In genomic region chr4:114287079-114287696, GRCh38 we compare ENCODE assay signal across 24 cellular contexts.
DNase-seq lines count a peak whose midpoint lies in the region; ATAC-seq and TF ChIP-seq lines count a peak whose summit lies in the region.
"Had no signal": no experiment of that assay in that cellular context is flagged by ENCODE, and none has a peak within 500 bp of the region (broad histone marks: within the 10 kb centered on the region; RNA-seq: fewer than 3 reads in every experiment).

No MANE protein-coding gene starts in this region.

- H3K9me3 ChIP-seq in Peyer's patch: no peaks in the 10 kb centered on the region
- H3K9me3 ChIP-seq: A549 had no signal

- no peak for TF ChIP-seq CTCF in Peyer's patch (IDR thresholded peaks at IDR 0.05)
- TF ChIP-seq CTCF in foreskin keratinocyte (conservative IDR thresholded peaks at IDR 0.05): no peak
- TF ChIP-seq CTCF in nephron progenitor cell (IDR thresholded peaks at IDR 0.05): no peak
- TF ChIP-seq CTCF in GM10248 (IDR thresholded peaks at IDR 0.05; ENCODE audit: control extremely low read depth, extremely low read depth, low read depth, missing control alignments): no peak

- no peaks in the 10 kb centered on the region for H3K36me3 Mint-ChIP-seq in nephron progenitor cell (ENCODE audit: low read depth)
- H3K36me3 Mint-ChIP-seq: activated naive CD8-positive, alpha-beta T cell; type B pancreatic cell had no signal

- peak; percentile 62 for ATAC-seq in foreskin keratinocyte
- ATAC-seq: A549, sciatic nerve had no signal

- CTCF ChIA-PET in GM10248 (lab: Yijun Ruan, JAX): no interaction called here

- H3K27ac Mint-ChIP-seq in nephron progenitor cell: no peak overlapping the region
- H3K27ac Mint-ChIP-seq: activated CD4-positive, alpha-beta memory T cell treated with anti-CD3 and anti-CD28 coated beads, Interleukin-2, amount 10 ng/mL, durations not matched to agents 7 days and 5 days; activated naive CD8-positive, alpha-beta T cell; activated T-helper 2 cell treated with anti-CD3 and anti-CD28 coated beads, Interferon-gamma antibody, Interleukin-2, Interleukin-4, amounts not matched to agents 10 μg/mL and 5 μg/mL and 100 μg/mL, durations not matched to agents 14 hours and 24 hours and 36 hours; B cell; stimulated activated naive CD8-positive, alpha-beta T cell treated with anti-CD3 and anti-CD28 coated beads, Interleukin-15, Interleukin-2, amounts not matched to agents 100 ng/mL and 50 ng/mL, for 24 hours; type B pancreatic cell had no signal

- H3K36me3 ChIP-seq in Peyer's patch: no peaks in the 10 kb centered on the region

- H3K27ac ChIP-seq in Peyer's patch: no peak overlapping the region
- H3K27ac ChIP-seq in foreskin keratinocyte: no peak overlapping the region
- H3K27ac ChIP-seq: A549, KMS-11, parathyroid adenoma had no signal

- peak; percentile 70 for DNase-seq in COLO668 (lab: John Stamatoyannopoulos, UW; ENCODE audit: unreplicated experiment)
- DNase-seq in Peyer's patch: peak in 2 of 3 donors; percentile 65 to 67
- DNase-seq in foreskin keratinocyte: peak; percentile 47 to 68
- DNase-seq in nephron progenitor cell: peak; percentile 3
- DNase-seq in NK-92 (lab: John Stamatoyannopoulos, UW; ENCODE audit: unreplicated experiment): no peak
- DNase-seq in SW 1271 (lab: John Stamatoyannopoulos, UW): no peak
- DNase-seq in GM10248 (ENCODE audit: extremely low spot score): no peak
- DNase-seq in NCI-H446 (lab: John Stamatoyannopoulos, UW): no peak
- DNase-seq: activated CD4-positive, alpha-beta memory T cell treated with anti-CD3 and anti-CD28 coated beads, Interleukin-2, amount 10 ng/mL, durations not matched to agents 7 days and 5 days; activated CD4-positive, CD25-positive, alpha-beta regulatory T cell; midbrain; NCI-H1048; NCI-H187; NCI-H526 treated with DMSO at 0.1 percent for 48 hours; stimulated activated CD4-positive, alpha-beta T cell treated with anti-CD3 and anti-CD28 coated beads, Interleukin-15, amount 100 ng/mL, for 24 hours had no signal

- H3K4me1 ChIP-seq in Peyer's patch (no peaks in the 10 kb centered on the region), foreskin keratinocyte (no peaks in the 10 kb centered on the region)
- H3K4me1 ChIP-seq: A549, parathyroid adenoma had no signal

- no peaks in the 10 kb centered on the region for H3K27me3 Mint-ChIP-seq in nephron progenitor cell (ENCODE audit: low read depth, poor library complexity)
- H3K27me3 Mint-ChIP-seq: activated CD4-positive, alpha-beta memory T cell treated with anti-CD3 and anti-CD28 coated beads, Interleukin-2, amount 10 ng/mL, durations not matched to agents 7 days and 5 days; activated naive CD8-positive, alpha-beta T cell; B cell; type B pancreatic cell had no signal

- H3K4me3 ChIP-seq in Peyer's patch: no peak overlapping the region
- H3K4me3 ChIP-seq: A549 had no signal

- H3K27me3 ChIP-seq in Peyer's patch (no peaks in the 10 kb centered on the region), foreskin keratinocyte (no peaks in the 10 kb centered on the region)

- H3K4me3 Mint-ChIP-seq in nephron progenitor cell: no peak overlapping the region
- H3K4me3 Mint-ChIP-seq: activated CD4-positive, alpha-beta memory T cell treated with anti-CD3 and anti-CD28 coated beads, Interleukin-2, amount 10 ng/mL, durations not matched to agents 7 days and 5 days; activated naive CD8-positive, alpha-beta T cell; B cell; stimulated activated naive CD8-positive, alpha-beta T cell treated with anti-CD3 and anti-CD28 coated beads, Interleukin-15, Interleukin-2, amounts not matched to agents 100 ng/mL and 50 ng/mL, for 24 hours; type B pancreatic cell had no signal

- TF ChIP-seq POLR2A in Peyer's patch (IDR thresholded peaks at IDR 0.05): no peak

- peaks cover 37% of the 10 kb centered on the region for H3K9me3 Mint-ChIP-seq in nephron progenitor cell
- H3K9me3 Mint-ChIP-seq: activated CD4-positive, alpha-beta memory T cell treated with anti-CD3 and anti-CD28 coated beads, Interleukin-2, amount 10 ng/mL, durations not matched to agents 7 days and 5 days; activated T-helper 2 cell treated with anti-CD3 and anti-CD28 coated beads, Interferon-gamma antibody, Interleukin-2, Interleukin-4, amounts not matched to agents 10 μg/mL and 5 μg/mL and 100 μg/mL, durations not matched to agents 14 hours and 24 hours and 36 hours had no signal

- POLR2A ChIA-PET in GM10248 (lab: Yijun Ruan, JAX): no interaction called here

- H3K4me1 Mint-ChIP-seq in nephron progenitor cell: no peaks in the 10 kb centered on the region
- H3K4me1 Mint-ChIP-seq: activated CD4-positive, alpha-beta memory T cell treated with anti-CD3 and anti-CD28 coated beads, Interleukin-2, amount 10 ng/mL, durations not matched to agents 7 days and 5 days had no signal

Comparison
In these comparisons a context has a peak if more than half of its experiments do, and no peak if none do; other contexts are left out.
1. DNase-seq: peak in COLO668 (single experiment), Peyer's patch (2 of 3), foreskin keratinocyte (2 of 2) and nephron progenitor cell (single experiment); none in NK-92 (single experiment), SW 1271 (0 of 2), GM10248 (single experiment) and NCI-H446 (0 of 2).